Comparison of ENCODE assay signal across 14 cellular contexts in the genomic region with DNA sequence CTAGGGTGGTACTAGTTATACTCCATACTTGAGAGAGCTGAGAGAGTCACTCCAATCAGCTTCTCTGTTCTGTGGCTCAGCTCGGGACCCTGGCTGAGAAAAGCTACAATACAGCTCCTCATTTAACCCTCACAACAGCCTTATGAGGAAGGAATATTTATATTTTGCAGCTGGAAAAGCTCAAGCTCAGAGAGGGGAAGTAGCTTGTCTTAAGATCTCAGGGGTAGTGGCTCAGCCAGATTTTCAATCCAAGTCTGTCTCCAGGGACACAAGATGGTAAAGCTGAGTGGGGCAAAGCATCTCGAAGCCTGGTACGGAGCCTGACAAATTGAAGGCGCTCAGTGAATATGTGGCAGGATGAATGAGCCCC. TPM values are rescaled to one million over a fixed set of nuclear protein-coding genes. Genes with fewer than 3 reads are reported as not detected.
A peak's percentile ranks its signal among the peaks of the same experiment; 100 is the strongest.
DNase-seq lines count a peak whose midpoint lies in the region; ATAC-seq and TF ChIP-seq lines count a peak whose summit lies in the region.
"Had no signal": no experiment of that assay in that cellular context is flagged by ENCODE, and none has a peak within 500 bp of the region (broad histone marks: within the 10 kb centered on the region; RNA-seq: fewer than 3 reads in every experiment).

No MANE protein-coding gene starts in this region.

- H3K27me3 ChIP-seq in SU-DHL-6 (ENCODE audit: low read length) (no peaks in the 10 kb centered on the region), vagina (no peaks in the 10 kb centered on the region)

- peak overlapping the region; percentile 30 for H3K4me2 ChIP-seq in SU-DHL-6 (ENCODE audit: low read depth, low read length, poor library complexity, severe bottlenecking)

- peak overlapping the region; percentile 62 for H3K27ac Mint-ChIP-seq in activated naive CD4-positive, alpha-beta T cell treated with anti-CD3 and anti-CD28 coated beads, Interleukin-2, amount 50 U/mL, for 24 hours
- peak overlapping the region; percentile 74 to 93 for H3K27ac Mint-ChIP-seq in effector memory CD8-positive, alpha-beta T cell

- no peak for TF ChIP-seq POLR2A in vagina (IDR thresholded peaks at IDR 0.05)

- H3K4me1 ChIP-seq in vagina = peaks cover 42% of the 10 kb centered on the region

- H3K36me3 ChIP-seq in SU-DHL-6 (ENCODE audit: low read length) (no peaks in the 10 kb centered on the region), vagina (peaks cover 0 to 12% of the 10 kb centered on the region in 2 donors)

- H3K4me3 ChIP-seq in SU-DHL-6 (ENCODE audit: insufficient read depth, low read length, poor library complexity, severe bottlenecking) = no peak overlapping the region
- no peak overlapping the region for H3K4me3 ChIP-seq in vagina

- no peaks in the 10 kb centered on the region for H3K9me2 ChIP-seq in SU-DHL-6 (replicated peaks; ENCODE audit: insufficient read depth, low read length)

- peaks cover 11% of the 10 kb centered on the region for H3F3A ChIP-seq in SU-DHL-6 (ENCODE audit: insufficient read depth)

- DNase-seq in activated naive CD4-positive, alpha-beta T cell treated with Interleukin-2 at 50 U/mL for 16 hours = no peak
- DNase-seq in effector memory CD8-positive, alpha-beta T cell = no peak
- DNase-seq in stimulated activated naive CD8-positive, alpha-beta T cell treated with anti-CD3 and anti-CD28 coated beads, Interleukin-15, Interleukin-2, amounts not matched to agents 100 U/mL and 50 U/mL, for 24 hours = no peak
- DNase-seq in vagina (ENCODE audit: extremely low spot score in 2 of 2) = no peak
- no peak for DNase-seq in occipital lobe (lab: John Stamatoyannopoulos, UW)
- no peak for DNase-seq in caudate nucleus (lab: John Stamatoyannopoulos, UW)
- DNase-seq: aorta, NCI-H1417 treated with DMSO at 0.1 percent for 48 hours, NCI-H510A treated with DMSO at 0.1 percent for 48 hours had no signal

- H3K9ac ChIP-seq in SU-DHL-6 (ENCODE audit: low read length) = peak overlapping the region; percentile 18; the same call in 1 of the 2 replicates

- H3K9me3 Mint-ChIP-seq in activated naive CD4-positive, alpha-beta T cell treated with anti-CD3 and anti-CD28 coated beads, Interleukin-2, amount 50 U/mL, for 24 hours = no peaks in the 10 kb centered on the region
- no peaks in the 10 kb centered on the region for H3K9me3 Mint-ChIP-seq in effector memory CD8-positive, alpha-beta T cell

- H2AFZ ChIP-seq in SU-DHL-6 (ENCODE audit: low read depth, low read length, severe bottlenecking) = no peak overlapping the region

- H3K4me1 Mint-ChIP-seq in activated naive CD4-positive, alpha-beta T cell treated with anti-CD3 and anti-CD28 coated beads, Interleukin-2, amount 50 U/mL, for 24 hours = peaks cover 44% of the 10 kb centered on the region
- peaks cover 33 to 37% of the 10 kb centered on the region in 2 donors for H3K4me1 Mint-ChIP-seq in effector memory CD8-positive, alpha-beta T cell (ENCODE audit: low read depth in 2 of 2)

- H3K27ac ChIP-seq in SU-DHL-6 (ENCODE audit: low read depth, low read length) (peak overlapping the region; percentile 58), vagina (no peak overlapping the region), caudate nucleus (ENCODE audit: low read depth, low read length) (no peak overlapping the region)

- peaks cover under 1% of the 10 kb centered on the region for H3K36me3 Mint-ChIP-seq in activated naive CD4-positive, alpha-beta T cell treated with anti-CD3 and anti-CD28 coated beads, Interleukin-2, amount 50 U/mL, for 24 hours
- H3K36me3 Mint-ChIP-seq in effector memory CD8-positive, alpha-beta T cell (ENCODE audit: insufficient read depth) = peaks cover 50% of the 10 kb centered on the region

- H3K27me3 Mint-ChIP-seq in activated naive CD4-positive, alpha-beta T cell treated with anti-CD3 and anti-CD28 coated beads, Interleukin-2, amount 50 U/mL, for 24 hours = no peaks in the 10 kb centered on the region
- no peaks in the 10 kb centered on the region for H3K27me3 Mint-ChIP-seq in effector memory CD8-positive, alpha-beta T cell
- H3K27me3 Mint-ChIP-seq: progenitor cell of endocrine pancreas had no signal

- H3K4me3 Mint-ChIP-seq in activated naive CD4-positive, alpha-beta T cell treated with anti-CD3 and anti-CD28 coated beads, Interleukin-2, amount 50 U/mL, for 24 hours = no peak overlapping the region
- H3K4me3 Mint-ChIP-seq in effector memory CD8-positive, alpha-beta T cell = peak overlapping the region; percentile 30 to 68

- no peaks in the 10 kb centered on the region for H3K9me3 ChIP-seq in SU-DHL-6 (ENCODE audit: insufficient read depth, low read length)
- H3K9me3 ChIP-seq in vagina = no peaks in the 10 kb centered on the region

- TF ChIP-seq CTCF in SU-DHL-6 (IDR thresholded peaks at IDR 0.05; ENCODE audit: insufficient read depth, low read length, poor library complexity, severe bottlenecking) (no peak), vagina (IDR thresholded peaks at IDR 0.05) (no peak)

- no peak for ATAC-seq in effector memory CD8-positive, alpha-beta T cell (replicated peaks)
- peak; percentile 24 for ATAC-seq in stimulated activated naive CD8-positive, alpha-beta T cell treated with anti-CD3 and anti-CD28 coated beads, Interleukin-15, Interleukin-2, amounts not matched to agents 100 U/mL and 50 U/mL, for 24 hours

- intact Hi-C loops in vagina (cut with DNase I) = no loop called here

- peaks cover 54% of the 10 kb centered on the region for H3K79me2 ChIP-seq in SU-DHL-6 (ENCODE audit: insufficient read depth, low read length)

- no peaks in the 10 kb centered on the region for H4K20me1 ChIP-seq in SU-DHL-6 (ENCODE audit: low read depth, low read length)

RNA-seq across cellular contexts. Expression of gene SCAMP2, which starts 14.8 kb away (rescaled TPM):
- 56.7 TPM for total RNA-seq in vagina
- 8.0 TPM for total RNA-seq in occipital lobe

RNA-seq across cellular contexts. Expression of gene ULK3, which starts 15.4 kb away (rescaled TPM):
- total RNA-seq in vagina (75.9 TPM), occipital lobe (32.4 TPM)

RNA-seq across cellular contexts. Expression of gene MPI, which starts 31.5 kb away (rescaled TPM):
- 43.2 TPM for total RNA-seq in vagina
- 37.9 TPM for total RNA-seq in occipital lobe

RNA-seq across cellular contexts. Expression of gene CPLX3, which starts 31.9 kb away (rescaled TPM):
- total RNA-seq in vagina (not detected), occipital lobe (1.6 TPM)
- total RNA-seq: aorta, mesenteric fat pad, progenitor cell of endocrine pancreas, RPMI7951 had no signal

RNA-seq across cellular contexts. Expression of gene LMAN1L, which starts 45.7 kb away (rescaled TPM):
- not detected for total RNA-seq in vagina
- not detected for total RNA-seq in occipital lobe
- total RNA-seq: mesenteric fat pad, progenitor cell of endocrine pancreas, RPMI7951 had no signal
